ENCODE assay signal across 8 cellular contexts in genomic region chr3:123618768-123619484, GRCh38. TPM values are rescaled to one million over a fixed set of nuclear protein-coding genes. Genes with fewer than 3 reads are reported as not detected.
DNase-seq lines count a peak whose midpoint lies in the region; ATAC-seq and TF ChIP-seq lines count a peak whose summit lies in the region.

No MANE protein-coding gene starts in this region.

- H3K79me2 ChIP-seq in PC-3 (ENCODE audit: low read length), result no peaks in the 10 kb centered on the region

- no peak for TF ChIP-seq CTCF in PC-3 (conservative IDR thresholded peaks at IDR 0.05; ENCODE audit: low read depth, low read length)

- WGBS in esophagus, 2 donors, result 26 to 35% methylated on average over 5 of the region's 5 CpGs

- ATAC-seq in PC-3, result peak; percentile 5
- no peak for ATAC-seq in HG03378 (IDR thresholded peaks at IDR 0.05; ENCODE audit: unreplicated experiment)

- CTCF ChIA-PET in PC-3 (lab: Charles Lee), result interaction anchor here (1.0 kb wide), 1 partner anchor 33 kb away, joined by 6 read pairs; no protein-coding TSS in a partner anchor

- no peaks in the 10 kb centered on the region for H3F3A ChIP-seq in PC-3 (ENCODE audit: low read length, unreplicated experiment)

- DNase-seq in DMS 273 treated with DMSO at 0.1 percent for 48 hours (lab: John Stamatoyannopoulos, UW) (peak; percentile 29), PC-3 (peak; percentile 80), pons (ENCODE audit: low spot score) (peak; percentile 87), activated T-cell treated with anti-CD3 and anti-CD28 coated beads for 4 hours (no peak), HAP-1 (ENCODE audit: low spot score in 2 of 2) (no peak)
- DNase-seq in activated CD4-positive, alpha-beta T cell treated with anti-CD3 and anti-CD28 coated beads for 1 hour, result no peak

- in situ Hi-C loops in HAP-1 (cut with MboI; ENCODE audit: low sequenced_read_pairs), result no loop called here

- H3K27me3 ChIP-seq in PC-3 (ENCODE audit: low read length), result no peaks in the 10 kb centered on the region
- H3K27me3 ChIP-seq in esophagus (ENCODE audit: control insufficient read depth in 1 of 2, insufficient read depth in 2 of 2, low read length in 2 of 2), result no peaks in the 10 kb centered on the region
- H3K27me3 ChIP-seq in HAP-1 (ENCODE audit: low read depth), result no peaks in the 10 kb centered on the region

- no peak overlapping the region for H3K4me3 ChIP-seq in PC-3 (ENCODE audit: low read length)
- peak overlapping the region; percentile 12 to 23 for H3K4me3 ChIP-seq in esophagus (ENCODE audit: low read depth in 1 of 2, low read length in 2 of 2)
- no peak overlapping the region for H3K4me3 ChIP-seq in HAP-1

- no peak overlapping the region for H3K9ac ChIP-seq in PC-3 (ENCODE audit: low read length)

- H3K4me2 ChIP-seq in PC-3 (ENCODE audit: low read length), result peak overlapping the region; percentile 34

- POLR2A ChIA-PET in PC-3 (lab: Charles Lee; ENCODE audit: unreplicated experiment), result no interaction called here

- H3K27ac ChIP-seq in PC-3 (ENCODE audit: low read length) (no peak overlapping the region), esophagus (ENCODE audit: low read depth in 2 of 2, low read length in 1 of 2) (peak overlapping the region; percentile 60 to 87)

- H3K9me3 ChIP-seq in PC-3 (ENCODE audit: low read length), result no peaks in the 10 kb centered on the region
- H3K9me3 ChIP-seq in esophagus (ENCODE audit: control insufficient read depth in 2 of 2, insufficient read depth in 1 of 2, low read depth in 1 of 2, low read length in 1 of 2), result no peaks in the 10 kb centered on the region
- H3K9me3 ChIP-seq in HAP-1, result no peaks in the 10 kb centered on the region

- H3K9me2 ChIP-seq in PC-3 (replicated peaks; ENCODE audit: low read length), result no peaks in the 10 kb centered on the region

- no peak overlapping the region for H2AFZ ChIP-seq in PC-3 (ENCODE audit: low read length)

- no TSS peak for BruUV-seq in PC-3 (replicated peaks; lab: Mats Ljungman, UMichigan)

- H3K36me3 ChIP-seq in PC-3 (ENCODE audit: low read depth, low read length), result no peaks in the 10 kb centered on the region
- H3K36me3 ChIP-seq in esophagus (ENCODE audit: control insufficient read depth in 2 of 2, insufficient read depth in 2 of 2, low read length in 1 of 2), result peaks cover 0 to 4% of the 10 kb centered on the region in 2 donors
- no peaks in the 10 kb centered on the region for H3K36me3 ChIP-seq in HAP-1 (replicated peaks)

- intact Hi-C loops in PC-3 (cut with micrococcal nuclease), result no loop called here

- no peaks in the 10 kb centered on the region for H4K20me1 ChIP-seq in PC-3 (ENCODE audit: low read length)

- H3K4me1 ChIP-seq in PC-3 (ENCODE audit: insufficient read depth, low read length), result peaks cover 38% of the 10 kb centered on the region
- H3K4me1 ChIP-seq in esophagus (ENCODE audit: control insufficient read depth in 2 of 2, insufficient read depth in 2 of 2, low read length in 1 of 2), result peaks cover 6 to 21% of the 10 kb centered on the region in 2 donors
- H3K4me1 ChIP-seq in HAP-1, result no peaks in the 10 kb centered on the region

RNA-seq across cellular contexts. Expression of gene HACD2, which starts 34.1 kb away (rescaled TPM):
- total RNA-seq in PC-3 (2014; rRNA removed), result 43.8 and 47.3 TPM in 2 replicates
- polyA plus RNA-seq in esophagus, result 10 to 100 TPM; 12.0 to 17.1 TPM

Comparison
In these comparisons a context has a peak if more than half of its experiments do, and no peak if none do; other contexts are left out.
1. DNase-seq: peak in DMS 273 treated with DMSO at 0.1 percent for 48 hours (single experiment), PC-3 (single experiment) and pons (single experiment); none in activated T-cell treated with anti-CD3 and anti-CD28 coated beads for 4 hours (single experiment), HAP-1 (0 of 2) and activated CD4-positive, alpha-beta T cell treated with anti-CD3 and anti-CD28 coated beads for 1 hour (single experiment).
2. H3K4me3 ChIP-seq: peak in esophagus (2 of 2); none in PC-3 (single experiment) and HAP-1 (single experiment).